In the genomic region with DNA sequence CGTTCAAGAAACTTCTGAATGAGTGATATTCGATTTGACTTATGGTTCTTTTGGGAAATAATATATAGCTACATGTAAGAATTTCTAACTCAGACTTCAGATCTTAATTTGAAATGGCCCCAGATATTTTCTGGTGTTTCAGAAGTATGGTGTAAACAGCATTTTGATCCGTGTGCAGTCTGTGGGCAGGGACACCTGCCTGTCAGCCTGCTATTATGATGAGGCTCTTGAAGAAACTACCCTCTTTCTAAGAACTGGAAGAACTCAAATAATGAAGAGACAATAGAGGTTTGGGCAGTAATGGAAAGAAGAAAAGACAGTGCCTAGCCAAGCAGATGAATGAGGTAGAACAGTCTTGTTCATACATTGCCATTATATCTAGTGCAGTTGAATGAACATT, we compare ENCODE assay signal across 11 cellular contexts.
DNase-seq lines count a peak whose midpoint lies in the region; ATAC-seq, FAIRE-seq and TF ChIP-seq lines count a peak whose summit lies in the region.
"Had no signal": no experiment of that assay in that cellular context is flagged by ENCODE, and none has a peak within 500 bp of the region (broad histone marks: within the 10 kb centered on the region; RNA-seq: fewer than 3 reads in every experiment).

No MANE protein-coding gene starts in this region.

- no peak for ATAC-seq in activated T-cell treated with anti-CD3 and anti-CD28 coated beads, Interleukin-2, amount 50 U/mL, for 72 hours (replicated peaks in 1 of 2)
- ATAC-seq in activated CD4-positive, alpha-beta T cell treated with anti-CD3 and anti-CD28 coated beads for 36 hours: no peak

- TF ChIP-seq CTCF in bronchial epithelial cell (IDR thresholded peaks at IDR 0.05; ENCODE audit: insufficient read depth, low read length, severe bottlenecking): no peak

- peaks cover 48% of the 10 kb centered on the region for H3K27me3 Mint-ChIP-seq in activated T-cell treated with anti-CD3 and anti-CD28 coated beads, Interleukin-2, amount 50 U/mL, for 72 hours (ENCODE audit: low read depth)
- H3K27me3 Mint-ChIP-seq in activated CD4-positive, alpha-beta T cell treated with anti-CD3 and anti-CD28 coated beads for 36 hours: peaks cover 18% of the 10 kb centered on the region
- H3K27me3 Mint-ChIP-seq: B cell had no signal

- H3K36me3 ChIP-seq in bronchial epithelial cell (ENCODE audit: control insufficient read depth, insufficient read depth, low read length): peaks cover 4% of the 10 kb centered on the region
- no peaks in the 10 kb centered on the region for H3K36me3 ChIP-seq in mucosa of rectum (ENCODE audit: control insufficient read depth in 2 of 2, insufficient read depth in 2 of 2, low read length in 2 of 2)

- H3K27ac Mint-ChIP-seq in activated T-cell treated with anti-CD3 and anti-CD28 coated beads, Interleukin-2, amount 50 U/mL, for 72 hours: peak overlapping the region; percentile 7
- no peak overlapping the region for H3K27ac Mint-ChIP-seq in activated CD4-positive, alpha-beta T cell treated with anti-CD3 and anti-CD28 coated beads for 36 hours
- H3K27ac Mint-ChIP-seq: B cell had no signal

- peak overlapping the region; percentile 82 to 83 for H3K9ac ChIP-seq in mucosa of rectum (ENCODE audit: low read depth in 1 of 2, low read length in 2 of 2)

- peaks cover 33 to 44% of the 10 kb centered on the region in 2 donors for H3K4me1 ChIP-seq in mucosa of rectum (ENCODE audit: control insufficient read depth in 2 of 2, insufficient read depth in 2 of 2, low read length in 2 of 2)

- no peak for FAIRE-seq in bronchial epithelial cell (lab: Jason Lieb, UNC)
- no peak for FAIRE-seq in urothelium cell line (lab: Jason Lieb, UNC)

- no peaks in the 10 kb centered on the region for H3K36me3 Mint-ChIP-seq in activated T-cell treated with anti-CD3 and anti-CD28 coated beads, Interleukin-2, amount 50 U/mL, for 72 hours (ENCODE audit: insufficient read depth in 2 of 2)
- H3K36me3 Mint-ChIP-seq in activated CD4-positive, alpha-beta T cell treated with anti-CD3 and anti-CD28 coated beads for 36 hours (ENCODE audit: low read depth): no peaks in the 10 kb centered on the region

- no peaks in the 10 kb centered on the region for H3K9me3 ChIP-seq in mucosa of rectum (ENCODE audit: control insufficient read depth in 2 of 2, low read length in 2 of 2)

- POLR2A ChIA-PET in activated CD4-positive, alpha-beta T cell treated with anti-CD3 and anti-CD28 coated beads for 36 hours (lab: Charles Lee): no interaction called here

- H3K4me3 Mint-ChIP-seq in activated T-cell treated with anti-CD3 and anti-CD28 coated beads, Interleukin-2, amount 50 U/mL, for 72 hours: peak overlapping the region in 1 of 2 donors; percentile 12
- H3K4me3 Mint-ChIP-seq in activated CD4-positive, alpha-beta T cell treated with anti-CD3 and anti-CD28 coated beads for 36 hours: no peak overlapping the region
- H3K4me3 Mint-ChIP-seq: B cell, nephron progenitor cell had no signal

- intact Hi-C loops in activated CD4-positive, alpha-beta T cell treated with anti-CD3 and anti-CD28 coated beads for 36 hours (cut with DNase I, micrococcal nuclease): loop anchor here (2.0 to 10.0 kb wide), 6 partner anchors 85 to 1132 kb away; a partner anchor contains a TSS

- H3K9me3 Mint-ChIP-seq in activated T-cell treated with anti-CD3 and anti-CD28 coated beads, Interleukin-2, amount 50 U/mL, for 72 hours: no peaks in the 10 kb centered on the region
- H3K9me3 Mint-ChIP-seq in activated CD4-positive, alpha-beta T cell treated with anti-CD3 and anti-CD28 coated beads for 36 hours (ENCODE audit: low read depth): no peaks in the 10 kb centered on the region

- H3K4me3 ChIP-seq in bronchial epithelial cell (ENCODE audit: low read depth, low read length) (peak overlapping the region; percentile 33), mucosa of rectum (ENCODE audit: low read length in 2 of 2) (peak overlapping the region; percentile 77 to 81)

- no peak for DNase-seq in activated T-cell treated with anti-CD3 and anti-CD28 coated beads, Interleukin-2, amount 50 U/mL, for 72 hours
- DNase-seq in activated T-cell treated with anti-CD3 and anti-CD28 coated beads, Interleukin-2, amount 50 U/mL, for 1 hour: no peak
- DNase-seq in bronchial epithelial cell (ENCODE audit: low read depth) (no peak), urothelium cell line (ENCODE audit: low spot score) (peak; percentile 17), NCI-H187 (lab: John Stamatoyannopoulos, UW) (no peak), iPS-NIHi11 (ENCODE audit: low spot score) (no peak)
- DNase-seq in activated CD4-positive, alpha-beta T cell treated with anti-CD3 and anti-CD28 coated beads for 36 hours: no peak
- DNase-seq: cortex of kidney, nephron progenitor cell had no signal

- H3K27me3 ChIP-seq in bronchial epithelial cell (ENCODE audit: control insufficient read depth, insufficient read depth, low read length): no peaks in the 10 kb centered on the region
- no peaks in the 10 kb centered on the region for H3K27me3 ChIP-seq in mucosa of rectum (ENCODE audit: control insufficient read depth in 2 of 2, insufficient read depth in 2 of 2, low read length in 2 of 2)

- H3K4me1 Mint-ChIP-seq in activated T-cell treated with anti-CD3 and anti-CD28 coated beads, Interleukin-2, amount 50 U/mL, for 72 hours (ENCODE audit: low read depth): peaks cover 44% of the 10 kb centered on the region
- H3K4me1 Mint-ChIP-seq in activated CD4-positive, alpha-beta T cell treated with anti-CD3 and anti-CD28 coated beads for 36 hours: peaks cover 37% of the 10 kb centered on the region
- H3K4me1 Mint-ChIP-seq: B cell had no signal

- CTCF ChIA-PET in activated CD4-positive, alpha-beta T cell treated with anti-CD3 and anti-CD28 coated beads for 36 hours (lab: Charles Lee): interaction anchor here (1.0 kb wide), 1 partner anchor 270 kb away, joined by 5 read pairs; no protein-coding TSS in a partner anchor

- peak overlapping the region; percentile 92 to 96 for H3K27ac ChIP-seq in mucosa of rectum (ENCODE audit: low read depth in 2 of 2, low read length in 2 of 2)
